In the genomic region with DNA sequence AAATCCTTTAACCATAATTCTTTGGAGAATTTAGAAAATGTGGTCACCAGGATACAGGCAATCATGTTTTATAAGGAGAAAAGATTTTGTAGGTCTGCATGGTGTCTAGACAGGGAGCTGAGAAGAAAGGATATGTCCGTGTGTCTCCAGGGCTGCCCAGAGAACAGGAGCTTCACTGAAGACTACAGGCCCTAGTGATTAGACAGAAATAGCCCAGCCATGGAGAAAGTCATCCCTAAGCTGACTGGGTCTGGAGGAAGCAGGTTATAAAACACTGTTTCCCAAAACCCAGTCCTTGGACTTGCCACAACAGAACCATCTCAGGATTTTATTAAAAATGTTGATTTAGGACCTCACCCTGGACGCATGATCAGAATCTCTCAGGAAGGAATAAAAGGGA, we compare ENCODE assay signal across 17 cellular contexts.
A peak's percentile ranks its signal among the peaks of the same experiment; 100 is the strongest.
DNase-seq lines count a peak whose midpoint lies in the region; ATAC-seq and TF ChIP-seq lines count a peak whose summit lies in the region.
"Had no signal": no experiment of that assay in that cellular context is flagged by ENCODE, and none has a peak within 500 bp of the region (broad histone marks: within the 10 kb centered on the region; RNA-seq: fewer than 3 reads in every experiment).

No MANE protein-coding gene starts in this region.

- H3K4me1 ChIP-seq in thyroid gland, result peaks cover 60 to 88% of the 10 kb centered on the region in 2 donors

- DNase-seq in WERI-Rb-1 (no peak), Right ventricle myocardium superior (no peak), neural crest cell (ENCODE audit: low read depth, low spot score) (no peak), thyroid gland (no peak), GM20000 (ENCODE audit: low spot score) (no peak), NCI-H146 treated with DMSO at 0.1 percent for 48 hours (lab: John Stamatoyannopoulos, UW; ENCODE audit: unreplicated experiment) (no peak)
- DNase-seq: ACHN; CD4-positive, CD25-positive, alpha-beta regulatory T cell; DMS53; NCI-H1694; NCI-H2171; NCI-H446 treated with DMSO at 0.1 percent for 48 hours; NCI-H774; SHP77 had no signal

- H3K36me3 ChIP-seq in WERI-Rb-1 (no peaks in the 10 kb centered on the region), thyroid gland (no peaks in the 10 kb centered on the region)

- no peaks in the 10 kb centered on the region for H3K36me3 Mint-ChIP-seq in neural crest cell (ENCODE audit: low read depth)
- H3K36me3 Mint-ChIP-seq: CD4-positive, CD25-positive, alpha-beta regulatory T cell had no signal

- H3K4me1 Mint-ChIP-seq in neural crest cell, result peaks cover 12% of the 10 kb centered on the region
- H3K4me1 Mint-ChIP-seq: CD4-positive, CD25-positive, alpha-beta regulatory T cell had no signal

- no peaks in the 10 kb centered on the region for H3K9me3 Mint-ChIP-seq in neural crest cell
- H3K9me3 Mint-ChIP-seq: CD4-positive, CD25-positive, alpha-beta regulatory T cell; GM23338 had no signal

- intact Hi-C loops in Right ventricle myocardium superior (cut with DNase I), result loop anchor here (5.0 kb wide), 2 partner anchors 85 to 130 kb away; a partner anchor contains a TSS
- intact Hi-C loops in thyroid gland (cut with DNase I), result no loop called here

- TF ChIP-seq CTCF in WERI-Rb-1 (IDR thresholded peaks at IDR 0.05; ENCODE audit: low read depth, low read length) (no peak), neural crest cell (conservative IDR thresholded peaks at IDR 0.05) (no peak), thyroid gland (IDR thresholded peaks at IDR 0.05) (no peak), GM20000 (IDR thresholded peaks at IDR 0.05; ENCODE audit: extremely low read depth, missing control alignments) (no peak)

- 53 to 79% methylated on average over 2 of the region's 2 CpGs for WGBS in thyroid gland, 2 donors

- ATAC-seq in Right ventricle myocardium superior (ENCODE audit: poor library complexity) (peak; percentile 45), GM18517 (IDR thresholded peaks at IDR 0.05; ENCODE audit: unreplicated experiment) (no peak)
- ATAC-seq: Panc1 had no signal

- H3K27ac Mint-ChIP-seq in neural crest cell (ENCODE audit: unreplicated experiment), result peak overlapping the region; percentile 65
- H3K27ac Mint-ChIP-seq: CD4-positive, CD25-positive, alpha-beta regulatory T cell; GM23338 had no signal

- no peaks in the 10 kb centered on the region for H3K9me3 ChIP-seq in WERI-Rb-1 (ENCODE audit: severe bottlenecking)
- no peaks in the 10 kb centered on the region for H3K9me3 ChIP-seq in thyroid gland

- no peak for TF ChIP-seq POLR2A in thyroid gland (IDR thresholded peaks at IDR 0.05)

- no peak overlapping the region for H3K4me3 Mint-ChIP-seq in neural crest cell
- H3K4me3 Mint-ChIP-seq: CD4-positive, CD25-positive, alpha-beta regulatory T cell; GM23338 had no signal

- H3K4me3 ChIP-seq in WERI-Rb-1 (ENCODE audit: low read depth, low read length) (no peak overlapping the region), thyroid gland (replicated peaks in 1 of 3) (no peak overlapping the region)
- H3K4me3 ChIP-seq: GM23338 had no signal

- H3K27me3 ChIP-seq in WERI-Rb-1 (ENCODE audit: insufficient read depth, low read depth, severe bottlenecking) (no peaks in the 10 kb centered on the region), thyroid gland (no peaks in the 10 kb centered on the region)

- peak overlapping the region; percentile 91 for H3K27ac ChIP-seq in WERI-Rb-1
- H3K27ac ChIP-seq in thyroid gland, result peak overlapping the region; percentile 78 to 86 (median 84)

- H3K27me3 Mint-ChIP-seq in neural crest cell (ENCODE audit: low read depth), result no peaks in the 10 kb centered on the region
- H3K27me3 Mint-ChIP-seq: CD4-positive, CD25-positive, alpha-beta regulatory T cell had no signal
